ENCODE assay signal across 21 cellular contexts in the genomic region with DNA sequence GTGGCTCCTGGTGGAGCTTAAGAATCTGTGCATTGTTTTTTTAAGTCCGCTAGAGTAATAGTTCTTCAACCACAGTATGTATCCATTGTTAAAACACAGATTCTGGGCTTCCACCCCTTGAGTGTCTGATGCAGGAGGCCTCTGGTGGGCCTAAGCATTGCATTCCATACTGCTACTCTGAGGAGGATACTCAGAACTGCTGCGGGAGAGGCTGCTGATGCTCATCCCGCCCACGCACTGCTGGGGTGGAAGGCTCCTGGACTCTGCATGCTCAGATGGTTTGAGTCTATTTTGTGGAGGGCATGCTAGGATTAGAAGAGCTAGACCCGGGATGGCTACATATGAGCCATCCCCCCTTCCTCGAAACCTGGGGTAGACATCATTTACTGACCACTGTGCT.
"Had no signal": no experiment of that assay in that cellular context is flagged by ENCODE, and none has a peak within 500 bp of the region (broad histone marks: within the 10 kb centered on the region; RNA-seq: fewer than 3 reads in every experiment).

No MANE protein-coding gene starts in this region.

- DNase-seq: activated CD4-positive, alpha-beta T cell treated with anti-CD3 and anti-CD28 coated beads, Interleukin-2, amount 10 ng/mL, durations not matched to agents 7 days and 5 days; activated CD8-positive, alpha-beta memory T cell treated with anti-CD3 and anti-CD28 coated beads, Interleukin-2, amount 50 U/mL, for 48 hours; activated effector memory CD4-positive, alpha-beta T cell treated with anti-CD3 and anti-CD28 coated beads, Interleukin-2, amount 50 U/mL, for 16 hours; activated naive CD4-positive, alpha-beta T cell treated with anti-CD3 and anti-CD28 coated beads, Interleukin-2, amount 50 U/mL, for 16 hours; activated T-cell treated with anti-CD3 and anti-CD28 coated beads, Interleukin-2, amount 50 U/mL, for 48 hours; effector CD8-positive, alpha-beta T cell; lower lobe of right lung; natural killer cell; right lobe of liver; stimulated activated CD4-positive, alpha-beta T cell treated with anti-CD3 and anti-CD28 coated beads, Interleukin-4, amount 100 ng/mL, for 4 hours; T-helper 1 cell; T-helper 9 cell; testis had no signal

- ATAC-seq: activated CD4-positive, CD25-positive, alpha-beta regulatory T cell treated with anti-CD3 and anti-CD28 coated beads, Interleukin-2, amount 50 U/mL, for 24 hours; lower lobe of right lung; natural killer cell; right lobe of liver; SK-N-SH treated with all-trans-retinoic acid at 6 μM for 48 hours; stimulated activated memory B cell treated with anti-CD40 and anti-IgM and Interleukin-4, amounts not matched to agents 10 μg/mL and 1 μg/mL and 100 μg/mL, for 72 hours had no signal

- H3K4me3 ChIP-seq: ascending aorta, hepatocyte, lower lobe of right lung, right lobe of liver, testis had no signal

- H3K9me3 ChIP-seq: ascending aorta, lower lobe of right lung, right lobe of liver, testis had no signal

- H3K79me2 ChIP-seq: hepatocyte, parathyroid adenoma had no signal

- H2AFZ ChIP-seq: hepatocyte, parathyroid adenoma had no signal

- H3K4me1 Mint-ChIP-seq: activated CD4-positive, alpha-beta T cell treated with anti-CD3 and anti-CD28 coated beads, Interleukin-2, amount 10 ng/mL, durations not matched to agents 7 days and 5 days; natural killer cell; stimulated activated memory B cell treated with anti-CD40 and anti-IgM and Interleukin-4, amounts not matched to agents 10 μg/mL and 1 μg/mL and 100 μg/mL, for 72 hours had no signal

- H3K4me2 ChIP-seq: hepatocyte had no signal

- FAIRE-seq: colon, islet of Langerhans had no signal

- H3K4me3 Mint-ChIP-seq: activated CD4-positive, alpha-beta T cell treated with anti-CD3 and anti-CD28 coated beads, Interleukin-2, amount 10 ng/mL, durations not matched to agents 7 days and 5 days; natural killer cell; stimulated activated memory B cell treated with anti-CD40 and anti-IgM and Interleukin-4, amounts not matched to agents 10 μg/mL and 1 μg/mL and 100 μg/mL, for 72 hours had no signal

- H3K27me3 Mint-ChIP-seq: activated CD4-positive, alpha-beta T cell treated with anti-CD3 and anti-CD28 coated beads, Interleukin-2, amount 10 ng/mL, durations not matched to agents 7 days and 5 days had no signal

- H3K36me3 Mint-ChIP-seq: natural killer cell; stimulated activated memory B cell treated with anti-CD40 and anti-IgM and Interleukin-4, amounts not matched to agents 10 μg/mL and 1 μg/mL and 100 μg/mL, for 72 hours had no signal

- H3K27ac ChIP-seq: ascending aorta, hepatocyte, lower lobe of right lung, parathyroid adenoma, right lobe of liver, testis had no signal

- H3K36me3 ChIP-seq: ascending aorta, lower lobe of right lung, right lobe of liver had no signal

- H3K27me3 ChIP-seq: ascending aorta, hepatocyte, right lobe of liver, testis had no signal

- H3K27ac Mint-ChIP-seq: activated CD4-positive, alpha-beta T cell treated with anti-CD3 and anti-CD28 coated beads, Interleukin-2, amount 10 ng/mL, durations not matched to agents 7 days and 5 days; natural killer cell; stimulated activated memory B cell treated with anti-CD40 and anti-IgM and Interleukin-4, amounts not matched to agents 10 μg/mL and 1 μg/mL and 100 μg/mL, for 72 hours had no signal

- H3K9me3 Mint-ChIP-seq: activated CD4-positive, alpha-beta T cell treated with anti-CD3 and anti-CD28 coated beads, Interleukin-2, amount 10 ng/mL, durations not matched to agents 7 days and 5 days; natural killer cell had no signal

- H3K4me1 ChIP-seq: ascending aorta, lower lobe of right lung, parathyroid adenoma, right lobe of liver, testis had no signal

- H3K9ac ChIP-seq: parathyroid adenoma had no signal
